ENCODE assay signal across 26 cellular contexts in the genomic region with DNA sequence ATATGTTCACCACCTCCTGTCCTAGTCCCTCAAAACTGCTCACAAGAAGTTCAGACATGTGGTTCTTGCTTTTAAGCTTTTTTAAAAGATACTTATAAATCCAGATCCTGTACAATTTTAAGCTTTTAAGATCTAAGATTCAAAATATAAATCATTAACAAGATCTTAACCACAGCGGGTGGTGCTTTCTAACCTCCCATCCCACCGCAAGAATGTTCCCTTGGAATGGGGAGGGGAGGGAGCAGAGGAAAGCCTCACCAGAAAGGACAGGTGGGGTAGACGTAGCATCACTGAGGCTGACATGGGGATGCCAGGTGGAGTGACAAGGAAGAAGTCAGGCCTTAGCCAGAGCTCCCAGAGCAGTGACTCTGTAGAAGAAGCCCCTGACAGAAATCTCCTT.
"Had no signal": no experiment of that assay in that cellular context is flagged by ENCODE, and none has a peak within 500 bp of the region (broad histone marks: within the 10 kb centered on the region; RNA-seq: fewer than 3 reads in every experiment).

No MANE protein-coding gene starts in this region.

- H3K4me3 Mint-ChIP-seq: effector memory CD8-positive, alpha-beta T cell; immature natural killer cell; mesothelial cell of epicardium; naive thymus-derived CD4-positive, alpha-beta T cell; nephron; neural progenitor cell; stimulated activated memory B cell treated with anti-CD40 and anti-IgM and Interleukin-4, amounts not matched to agents 10 μg/mL and 1 μg/mL and 100 μg/mL, for 72 hours; type B pancreatic cell had no signal

- H3K4me1 Mint-ChIP-seq: immature natural killer cell; mesothelial cell of epicardium; naive thymus-derived CD4-positive, alpha-beta T cell; nephron; neural progenitor cell; stimulated activated memory B cell treated with anti-CD40 and anti-IgM and Interleukin-4, amounts not matched to agents 10 μg/mL and 1 μg/mL and 100 μg/mL, for 72 hours had no signal

- H3K36me3 Mint-ChIP-seq: immature natural killer cell; mesothelial cell of epicardium; naive thymus-derived CD4-positive, alpha-beta T cell; neural progenitor cell; stimulated activated memory B cell treated with anti-CD40 and anti-IgM and Interleukin-4, amounts not matched to agents 10 μg/mL and 1 μg/mL and 100 μg/mL, for 72 hours; type B pancreatic cell had no signal

- H3K27me3 Mint-ChIP-seq: stimulated activated memory B cell treated with anti-CD40 and anti-IgM and Interleukin-4, amounts not matched to agents 10 μg/mL and 1 μg/mL and 100 μg/mL, for 72 hours; type B pancreatic cell had no signal

- H3K27ac Mint-ChIP-seq: effector memory CD8-positive, alpha-beta T cell; mesothelial cell of epicardium; naive thymus-derived CD4-positive, alpha-beta T cell; nephron; neural progenitor cell; stimulated activated memory B cell treated with anti-CD40 and anti-IgM and Interleukin-4, amounts not matched to agents 10 μg/mL and 1 μg/mL and 100 μg/mL, for 72 hours; type B pancreatic cell had no signal

- H3K9me3 Mint-ChIP-seq: effector memory CD8-positive, alpha-beta T cell; immature natural killer cell; nephron; neural progenitor cell; stimulated activated memory B cell treated with anti-CD40 and anti-IgM and Interleukin-4, amounts not matched to agents 10 μg/mL and 1 μg/mL and 100 μg/mL, for 72 hours had no signal

- DNase-seq: cortex of kidney; effector memory CD8-positive, alpha-beta T cell; erythroblast; esophagus squamous epithelium; foreskin melanocyte; hypothalamus; immature natural killer cell; islet precursor cell; left cardiac atrium; left lung; mesenchymal stem cell; mucosa of descending colon; naive thymus-derived CD4-positive, alpha-beta T cell; right cardiac atrium; sigmoid colon; spleen; stimulated activated CD4-positive, alpha-beta T cell treated with anti-CD3 and anti-CD28 coated beads, Interleukin-4, amount 100 ng/mL, for 4 hours; stimulated activated naive CD8-positive, alpha-beta T cell treated with anti-CD3 and anti-CD28 coated beads, Interleukin-15, Interleukin-2, amounts not matched to agents 100 U/mL and 50 U/mL, for 24 hours; substantia nigra; testis; tibial artery had no signal
